ENCODE assay signal across 31 cellular contexts in the genomic region with DNA sequence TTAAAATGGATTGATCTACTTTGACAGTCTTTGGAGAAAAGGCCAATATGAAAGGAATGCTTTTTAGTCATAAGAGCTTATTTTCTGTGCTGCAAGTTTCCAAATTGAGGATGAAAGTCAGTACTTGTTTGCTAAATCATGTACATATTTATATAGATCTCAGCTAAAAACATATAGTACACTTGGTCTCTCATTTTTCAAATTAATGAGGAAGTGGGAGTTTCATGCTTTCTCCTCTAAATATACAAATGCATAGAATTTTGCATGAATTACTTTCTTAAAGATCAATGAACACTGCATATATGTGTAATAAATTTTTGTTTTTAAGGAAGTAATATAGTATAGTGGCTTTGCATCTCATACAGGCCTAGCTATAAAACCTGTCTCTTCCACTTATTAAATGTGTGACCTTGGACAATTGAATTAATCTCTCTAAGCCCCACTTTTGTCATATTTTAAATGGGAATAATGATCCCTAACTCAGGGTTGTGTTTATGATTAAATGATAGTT.
"Had no signal": no experiment of that assay in that cellular context is flagged by ENCODE, and none has a peak within 500 bp of the region (broad histone marks: within the 10 kb centered on the region; RNA-seq: fewer than 3 reads in every experiment).

No MANE protein-coding gene starts in this region.

- ATAC-seq: activated CD4-positive, CD25-positive, alpha-beta regulatory T cell treated with anti-CD3 and anti-CD28 coated beads, Interleukin-2, amount 50 U/mL, for 24 hours; activated CD8-positive, alpha-beta T cell treated with anti-CD3 and anti-CD28 coated beads for 36 hours; activated T-cell treated with anti-CD3 and anti-CD28 coated beads, Interleukin-2, amount 50 U/mL, for 4 hours; activated T-helper 17 cell treated with anti-CD3 and anti-CD28 coated beads, Interleukin-2, amount 50 U/mL, for 72 hours; esophagus mucosa; T-helper 17 cell had no signal

- H3K4me1 Mint-ChIP-seq: activated T-helper 17 cell treated with anti-CD3 and anti-CD28 coated beads, Interleukin-2, amount 50 U/mL, for 72 hours had no signal

- FAIRE-seq: astrocyte, bronchial epithelial cell had no signal

- H3K4me3 Mint-ChIP-seq: activated B cell treated with CpG ODN at 0.5 μM for 24 hours; activated CD8-positive, alpha-beta T cell treated with anti-CD3 and anti-CD28 coated beads for 36 hours; activated naive CD8-positive, alpha-beta T cell; activated T-cell treated with anti-CD3 and anti-CD28 coated beads, Interleukin-2, amount 50 U/mL, for 4 hours; activated T-helper 17 cell treated with anti-CD3 and anti-CD28 coated beads, Interleukin-2, amount 50 U/mL, for 72 hours; central memory CD8-positive, alpha-beta T cell; dendritic cell treated with granulocyte-macrophage colony-stimulating factor and Interleukin-4, amounts not matched to agents 40 ng/mL and 50 ng/mL, for 4 days; endodermal cell; T-helper 17 cell; T-helper 2 cell treated with Interferon-gamma antibody and Interleukin-4, amounts not matched to agents 5 μg/mL and 100 μg/mL, for 36 hours had no signal

- H3K4me3 ChIP-seq: coronary artery, dorsolateral prefrontal cortex had no signal

- DNase-seq: activated B cell treated with CpG ODN at 0.5 μM for 24 hours; activated CD4-positive, alpha-beta T cell treated with anti-CD3 and anti-CD28 coated beads for 48 hours; activated CD4-positive, alpha-beta T cell treated with anti-CD3 and anti-CD28 coated beads, Interleukin-2, amount 50 U/mL, for 1 hour; activated CD4-positive, alpha-beta T cell treated with anti-CD3 and anti-CD28 coated beads, Interleukin-2, amount 50 U/mL, for 48 hours; activated CD8-positive, alpha-beta memory T cell treated with anti-CD3 and anti-CD28 coated beads for 24 hours; activated CD8-positive, alpha-beta T cell treated with anti-CD3 and anti-CD28 coated beads for 36 hours; activated effector memory CD4-positive, alpha-beta T cell treated with Interleukin-2 at 50 U/mL for 16 hours; activated gamma-delta T cell treated with Interleukin-2 at 50 U/mL for 16 hours; activated naive CD4-positive, alpha-beta T cell treated with anti-CD3 and anti-CD28 coated beads, Interleukin-2, amount 50 U/mL, for 16 hours; activated naive CD4-positive, alpha-beta T cell treated with Interleukin-2 at 50 U/mL for 16 hours; activated T-cell treated with anti-CD3 and anti-CD28 coated beads, Interleukin-2, amount 50 U/mL, for 4 hours; amniotic stem cell; anterior cingulate cortex; brain microvascular endothelial cell; dorsolateral prefrontal cortex; effector memory CD4-positive, alpha-beta T cell; endodermal cell; foreskin fibroblast; head of caudate nucleus; T-helper 17 cell; T1000 had no signal

- H3K27ac Mint-ChIP-seq: activated B cell treated with CpG ODN at 0.5 μM for 24 hours; activated CD8-positive, alpha-beta T cell treated with anti-CD3 and anti-CD28 coated beads for 36 hours; activated naive CD8-positive, alpha-beta T cell; activated T-helper 17 cell treated with anti-CD3 and anti-CD28 coated beads, Interleukin-2, amount 50 U/mL, for 72 hours; dendritic cell treated with granulocyte-macrophage colony-stimulating factor and Interleukin-4, amounts not matched to agents 40 ng/mL and 50 ng/mL, for 4 days; endodermal cell; T-helper 17 cell; T-helper 2 cell treated with Interferon-gamma antibody and Interleukin-4, amounts not matched to agents 5 μg/mL and 100 μg/mL, for 36 hours had no signal

- H3K9me3 Mint-ChIP-seq: activated B cell treated with CpG ODN at 0.5 μM for 24 hours; activated CD8-positive, alpha-beta T cell treated with anti-CD3 and anti-CD28 coated beads for 36 hours; activated T-cell treated with anti-CD3 and anti-CD28 coated beads, Interleukin-2, amount 50 U/mL, for 4 hours; activated T-helper 17 cell treated with anti-CD3 and anti-CD28 coated beads, Interleukin-2, amount 50 U/mL, for 72 hours; central memory CD8-positive, alpha-beta T cell; dendritic cell treated with granulocyte-macrophage colony-stimulating factor and Interleukin-4, amounts not matched to agents 40 ng/mL and 50 ng/mL, for 4 days; endodermal cell; T-helper 2 cell treated with Interferon-gamma antibody and Interleukin-4, amounts not matched to agents 5 μg/mL and 100 μg/mL, for 36 hours had no signal

- H3K27me3 Mint-ChIP-seq: activated B cell treated with CpG ODN at 0.5 μM for 24 hours; activated CD8-positive, alpha-beta T cell treated with anti-CD3 and anti-CD28 coated beads for 36 hours; activated naive CD8-positive, alpha-beta T cell; activated T-helper 17 cell treated with anti-CD3 and anti-CD28 coated beads, Interleukin-2, amount 50 U/mL, for 72 hours; central memory CD8-positive, alpha-beta T cell; dendritic cell treated with granulocyte-macrophage colony-stimulating factor and Interleukin-4, amounts not matched to agents 40 ng/mL and 50 ng/mL, for 4 days; T-helper 17 cell had no signal
